ENCODE assay signal across 30 cellular contexts in the genomic region with DNA sequence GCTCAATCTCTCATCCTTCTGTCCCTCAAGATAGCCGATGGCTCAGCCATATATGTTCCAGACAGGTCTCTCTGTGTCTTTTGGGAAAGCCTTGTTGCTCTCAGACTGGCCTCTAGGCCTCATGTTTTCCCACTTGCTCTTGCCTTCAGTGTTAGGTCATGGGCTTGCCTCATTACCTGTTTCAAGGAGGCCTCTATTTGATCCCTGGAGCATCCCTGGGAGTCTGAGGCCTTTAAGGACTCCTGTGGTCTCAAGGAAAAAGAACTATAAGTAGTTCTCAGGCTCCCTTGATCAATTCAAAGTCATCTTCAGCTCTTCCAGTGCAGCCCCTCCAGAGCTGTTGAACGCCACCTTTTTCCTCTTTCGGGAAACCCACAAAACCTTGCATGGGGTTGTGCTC. TPM values are rescaled to one million over a fixed set of nuclear protein-coding genes. Genes with fewer than 3 reads are reported as not detected.
DNase-seq lines count a peak whose midpoint lies in the region; ATAC-seq and TF ChIP-seq lines count a peak whose summit lies in the region.
"Had no signal": no experiment of that assay in that cellular context is flagged by ENCODE, and none has a peak within 500 bp of the region (broad histone marks: within the 10 kb centered on the region; RNA-seq: fewer than 3 reads in every experiment).

No MANE protein-coding gene starts in this region.

- peak overlapping the region; percentile 75 for H3K27ac ChIP-seq in AG04450 (ENCODE audit: low read depth, low read length)
- H3K27ac ChIP-seq in HUES48 (ENCODE audit: low read depth, low read length): peak overlapping the region; percentile 82
- no peak overlapping the region for H3K27ac ChIP-seq in left ventricle myocardium inferior (replicated peaks)
- H3K27ac ChIP-seq: heart left ventricle, transverse colon had no signal

- CTCF ChIA-PET in AG04450 (lab: Charles Lee): interaction anchor here (2.1 kb wide), 1 partner anchor 51 kb away, joined by 8 read pairs; no protein-coding TSS in a partner anchor
- CTCF ChIA-PET in WTC11 (lab: Charles Lee): interaction anchor here (0.6 to 1.5 kb wide), 6 partner anchors 50 to 419 kb away, joined by 3 to 5 read pairs (median 3); no protein-coding TSS in a partner anchor

- H3K36me3 Mint-ChIP-seq in WTC11: no peaks in the 10 kb centered on the region
- H3K36me3 Mint-ChIP-seq: CD4-positive, alpha-beta memory T cell; stimulated activated effector memory CD8-positive, alpha-beta T cell treated with anti-CD3 and anti-CD28 coated beads, Interleukin-12 subunit alpha, Interleukin-12 subunit beta, amount 100 ng/mL, for 72 hours had no signal

- peaks cover 20% of the 10 kb centered on the region for H3K4me1 Mint-ChIP-seq in WTC11
- H3K4me1 Mint-ChIP-seq: activated CD4-positive, alpha-beta memory T cell treated with anti-CD3 and anti-CD28 coated beads, Interleukin-2, amount 10 ng/mL, durations not matched to agents 7 days and 5 days; CD4-positive, alpha-beta memory T cell; stimulated activated effector memory CD8-positive, alpha-beta T cell treated with anti-CD3 and anti-CD28 coated beads, Interleukin-12 subunit alpha, Interleukin-12 subunit beta, amount 100 ng/mL, for 72 hours had no signal

- no peak overlapping the region; the same call in 1 of the 2 replicates for H3K4me3 Mint-ChIP-seq in WTC11
- H3K4me3 Mint-ChIP-seq: activated CD4-positive, alpha-beta memory T cell treated with anti-CD3 and anti-CD28 coated beads, Interleukin-2, amount 10 ng/mL, durations not matched to agents 7 days and 5 days; activated T-helper 1 cell treated with anti-CD3 and anti-CD28 coated beads, Interleukin-12 subunit alpha, Interleukin-12 subunit beta, Interleukin-2, Interleukin-4 antibody, amounts not matched to agents 30 ng/mL and 10 ng/mL and 1 ng/mL, durations not matched to agents 14 hours and 24 hours and 36 hours; CD4-positive, alpha-beta memory T cell; stimulated activated effector memory CD8-positive, alpha-beta T cell treated with anti-CD3 and anti-CD28 coated beads, Interleukin-12 subunit alpha, Interleukin-12 subunit beta, amount 100 ng/mL, for 72 hours; T-helper 2 cell treated with Interferon-gamma antibody and Interleukin-4, amounts not matched to agents 5 μg/mL and 100 μg/mL, for 36 hours had no signal

- H3K9me3 Mint-ChIP-seq in WTC11: no peaks in the 10 kb centered on the region
- H3K9me3 Mint-ChIP-seq: activated CD4-positive, alpha-beta memory T cell treated with anti-CD3 and anti-CD28 coated beads, Interleukin-2, amount 10 ng/mL, durations not matched to agents 7 days and 5 days; activated T-helper 1 cell treated with anti-CD3 and anti-CD28 coated beads, Interleukin-12 subunit alpha, Interleukin-12 subunit beta, Interleukin-2, Interleukin-4 antibody, amounts not matched to agents 30 ng/mL and 10 ng/mL and 1 ng/mL, durations not matched to agents 14 hours and 24 hours and 36 hours; stimulated activated effector memory CD8-positive, alpha-beta T cell treated with anti-CD3 and anti-CD28 coated beads, Interleukin-12 subunit alpha, Interleukin-12 subunit beta, amount 100 ng/mL, for 72 hours; T-helper 2 cell treated with Interferon-gamma antibody and Interleukin-4, amounts not matched to agents 5 μg/mL and 100 μg/mL, for 36 hours had no signal

- intact Hi-C loops in left ventricle myocardium inferior (cut with micrococcal nuclease): no loop called here

- no peak overlapping the region for H3K9ac ChIP-seq in HUES48 (ENCODE audit: low read depth, low read length)

- H3K4me1 ChIP-seq in HUES48 (ENCODE audit: control insufficient read depth, insufficient read depth, low read length) (peaks cover 16% of the 10 kb centered on the region), left ventricle myocardium inferior (no peaks in the 10 kb centered on the region)
- H3K4me1 ChIP-seq: heart left ventricle, transverse colon had no signal

- DNase-seq in AG04450 (ENCODE audit: low read depth, low spot score) (no peak), WTC11 (ENCODE audit: low spot score) (no peak), left kidney (ENCODE audit: low read depth, low spot score) (peak; percentile 39), left ventricle myocardium inferior (no peak), T-helper 1 cell (no peak)
- no peak for DNase-seq in effector CD4-positive, alpha-beta T cell
- DNase-seq in activated CD4-positive, alpha-beta T cell treated with anti-CD3 and anti-CD28 coated beads, Interleukin-2, amount 50 U/mL, for 4 hours: no peak
- DNase-seq: activated CD4-positive, alpha-beta memory T cell treated with anti-CD3 and anti-CD28 coated beads, Interleukin-2, amount 10 ng/mL, durations not matched to agents 7 days and 5 days; activated CD4-positive, alpha-beta T cell treated with anti-CD3 and anti-CD28 coated beads for 1 hour; activated CD8-positive, alpha-beta memory T cell treated with anti-CD3 and anti-CD28 coated beads, Interleukin-2, amount 50 U/mL, for 48 hours; activated naive CD4-positive, alpha-beta T cell treated with Interleukin-2 at 50 U/mL for 16 hours; CD4-positive, alpha-beta memory T cell; dermis blood vessel endothelial cell; EL; GOT3; heart left ventricle; Karpas-422; left cardiac atrium; NCI-H2171; NCI-H774; SHP77 treated with DMSO at 0.1 percent for 48 hours; transverse colon had no signal

- POLR2A ChIA-PET in AG04450 (lab: Yijun Ruan, JAX) (interaction anchor here (1.3 kb wide), 1 partner anchor 48 kb away, joined by 5 read pairs; a partner anchor contains a TSS), WTC11 (lab: Charles Lee) (interaction anchor here (0.6 kb wide), 1 partner anchor 9 kb away, joined by 3 read pairs; no protein-coding TSS in a partner anchor)

- H3K9me3 ChIP-seq in AG04450 (ENCODE audit: control insufficient read depth, insufficient read depth, low read length) (no peaks in the 10 kb centered on the region), HUES48 (ENCODE audit: control insufficient read depth, insufficient read depth, low read length) (no peaks in the 10 kb centered on the region), left ventricle myocardium inferior (replicated peaks) (no peaks in the 10 kb centered on the region)
- H3K9me3 ChIP-seq: heart left ventricle, transverse colon had no signal

- H3K4me3 ChIP-seq in AG04450 (ENCODE audit: low read depth, low read length) (no peak overlapping the region), HUES48 (ENCODE audit: low read depth, low read length) (no peak overlapping the region), left ventricle myocardium inferior (no peak overlapping the region)
- H3K4me3 ChIP-seq: GM12878, heart left ventricle, transverse colon had no signal

- peaks cover 10% of the 10 kb centered on the region for H3K27me3 Mint-ChIP-seq in WTC11 (ENCODE audit: low read depth)
- H3K27me3 Mint-ChIP-seq: activated CD4-positive, alpha-beta memory T cell treated with anti-CD3 and anti-CD28 coated beads, Interleukin-2, amount 10 ng/mL, durations not matched to agents 7 days and 5 days had no signal

- no peak overlapping the region; the same call in 1 of the 2 replicates for H3K27ac Mint-ChIP-seq in WTC11
- H3K27ac Mint-ChIP-seq: activated CD4-positive, alpha-beta memory T cell treated with anti-CD3 and anti-CD28 coated beads, Interleukin-2, amount 10 ng/mL, durations not matched to agents 7 days and 5 days; activated T-helper 1 cell treated with anti-CD3 and anti-CD28 coated beads, Interleukin-12 subunit alpha, Interleukin-12 subunit beta, Interleukin-2, Interleukin-4 antibody, amounts not matched to agents 30 ng/mL and 10 ng/mL and 1 ng/mL, durations not matched to agents 14 hours and 24 hours and 36 hours; CD4-positive, alpha-beta memory T cell; stimulated activated effector memory CD8-positive, alpha-beta T cell treated with anti-CD3 and anti-CD28 coated beads, Interleukin-12 subunit alpha, Interleukin-12 subunit beta, amount 100 ng/mL, for 72 hours; T-helper 2 cell treated with Interferon-gamma antibody and Interleukin-4, amounts not matched to agents 5 μg/mL and 100 μg/mL, for 36 hours had no signal

- TF ChIP-seq CTCF in AG04450 (IDR thresholded peaks at IDR 0.05; ENCODE audit: low read depth, low read length) (no peak), WTC11 (IDR thresholded peaks at IDR 0.05) (no peak), left ventricle myocardium inferior (IDR thresholded peaks at IDR 0.05; ENCODE audit: borderline replicate concordance) (no peak)

- no peaks in the 10 kb centered on the region for H3K36me3 ChIP-seq in HUES48 (ENCODE audit: control insufficient read depth, insufficient read depth, low read length)
- H3K36me3 ChIP-seq in left ventricle myocardium inferior: no peaks in the 10 kb centered on the region
- H3K36me3 ChIP-seq: heart left ventricle, transverse colon had no signal

- peak; percentile 30 for ATAC-seq in WTC11
- ATAC-seq: GM12878; heart left ventricle; HepG2; left cardiac atrium; stimulated activated effector memory CD8-positive, alpha-beta T cell treated with anti-CD3 and anti-CD28 coated beads, Interleukin-12 subunit alpha, Interleukin-12 subunit beta, amount 100 ng/mL, for 72 hours had no signal

- no peaks in the 10 kb centered on the region for H3K27me3 ChIP-seq in AG04450 (ENCODE audit: control insufficient read depth, insufficient read depth, low read length)
- H3K27me3 ChIP-seq in HUES48 (ENCODE audit: control insufficient read depth, insufficient read depth, low read length): no peaks in the 10 kb centered on the region
- peaks cover 34% of the 10 kb centered on the region for H3K27me3 ChIP-seq in left ventricle myocardium inferior (ENCODE audit: low read depth)
- H3K27me3 ChIP-seq: transverse colon had no signal

TF ChIP-seq in WTC11, 78 proteins besides CTCF, POLR2A, EP300 and RAD21 (continues in another document):
- TF ChIP-seq, protein P1, sequence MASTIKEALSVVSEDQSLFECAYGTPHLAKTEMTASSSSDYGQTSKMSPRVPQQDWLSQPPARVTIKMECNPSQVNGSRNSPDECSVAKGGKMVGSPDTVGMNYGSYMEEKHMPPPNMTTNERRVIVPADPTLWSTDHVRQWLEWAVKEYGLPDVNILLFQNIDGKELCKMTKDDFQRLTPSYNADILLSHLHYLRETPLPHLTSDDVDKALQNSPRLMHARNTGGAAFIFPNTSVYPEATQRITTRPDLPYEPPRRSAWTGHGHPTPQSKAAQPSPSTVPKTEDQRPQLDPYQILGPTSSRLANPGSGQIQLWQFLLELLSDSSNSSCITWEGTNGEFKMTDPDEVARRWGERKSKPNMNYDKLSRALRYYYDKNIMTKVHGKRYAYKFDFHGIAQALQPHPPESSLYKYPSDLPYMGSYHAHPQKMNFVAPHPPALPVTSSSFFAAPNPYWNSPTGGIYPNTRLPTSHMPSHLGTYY (CRISPR knock-in tag; IDR thresholded peaks at IDR 0.05): no peak

RNA-seq across cellular contexts. Expression of a gene that starts 47.9 kb away (rescaled TPM):
- 28.7 and 31.5 TPM in 2 replicates for polyA plus RNA-seq in AG04450 (2011; rRNA removed)
- 38.4 and 53.4 TPM in 2 replicates for polyA minus RNA-seq in AG04450 (2011; rRNA and poly(A)+ RNA removed)
- total RNA-seq in WTC11 (2021) (1.2 to 1.5 TPM (median 1.3 TPM) in 3 replicates), left ventricle myocardium inferior (0.99 TPM)
- total RNA-seq: A673; activated CD4-positive, alpha-beta memory T cell treated with anti-CD3 and anti-CD28 coated beads, Interleukin-2, amount 10 ng/mL, durations not matched to agents 7 days and 5 days; activated T-helper 1 cell treated with anti-CD3 and anti-CD28 coated beads, Interleukin-12 subunit alpha, Interleukin-12 subunit beta, Interleukin-2, Interleukin-4 antibody, amounts not matched to agents 30 ng/mL and 10 ng/mL and 1 ng/mL, durations not matched to agents 14 hours and 24 hours and 36 hours; CD4-positive, alpha-beta memory T cell; GM12878; HepG2; subcutaneous adipose tissue had no signal
- polyA plus RNA-seq: CD4-positive, alpha-beta memory T cell; HepG2 had no signal
